ENCODE assay signal across 8 cellular contexts in genomic region chr10:102393411-102394078, GRCh38. TPM values are rescaled to one million over a fixed set of nuclear protein-coding genes. Genes with fewer than 3 reads are reported as not detected.
DNase-seq lines count a peak whose midpoint lies in the region; ATAC-seq, FAIRE-seq and TF ChIP-seq lines count a peak whose summit lies in the region.

No MANE protein-coding gene starts in this region.

- BruUV-seq in A673 (replicated peaks; lab: Mats Ljungman, UMichigan) (TSS peak; percentile 80), GM12878 (replicated peaks; lab: Mats Ljungman, UMichigan) (TSS peak; percentile 91)

- H3K18ac ChIP-seq in mesendoderm (ENCODE audit: low read length) = no peak overlapping the region

- H4K8ac ChIP-seq in mesendoderm (ENCODE audit: low read depth, low read length) = no peak overlapping the region

- POLR2A ChIA-PET in A673 (lab: Charles Lee; ENCODE audit: low non-redundant PET) (no interaction called here), HEK293 (lab: Yijun Ruan, JAX) (interaction anchor here (1.1 to 2.4 kb wide), 3 partner anchors 27 to 85 kb away, joined by 3 to 8 read pairs (median 5); partner anchors contain the start of genes CUEDC2 and FBXL15), GM12878 (lab: Charles Lee) (interaction anchor here (0.9 to 6.1 kb wide), 13 partner anchors 9 to 279 kb away, joined by 3 to 44 read pairs (median 4); partner anchors contain the start of genes ACTR1A, C10orf95, CUEDC2 and FBXL15)

- H3K4me1 ChIP-seq in A673 (ENCODE audit: insufficient read depth, low read length, poor library complexity, severe bottlenecking) (peaks cover 5% of the 10 kb centered on the region), HEK293 (ENCODE audit: control insufficient read depth, insufficient read depth, low read length) (peaks cover 5% of the 10 kb centered on the region; the same call in 1 of the 2 replicates), GM12878 (ENCODE audit: control insufficient read depth, insufficient read depth, low read length) (peaks cover 17% of the 10 kb centered on the region), mesendoderm (ENCODE audit: control insufficient read depth, low read depth, low read length) (peaks cover 8% of the 10 kb centered on the region)

- no peak overlapping the region for H3K56ac ChIP-seq in mesendoderm (ENCODE audit: low read length)

- TF ChIP-seq EP300 in GM12878 (IDR thresholded peaks at IDR 0.05; ENCODE audit: borderline replicate concordance in 1 of 2, control insufficient read depth in 1 of 2, low read depth in 2 of 2, low read length in 2 of 2) = no peak

- no peak for TF ChIP-seq RAD21 in GM12878 (IDR thresholded peaks at IDR 0.05; ENCODE audit: insufficient read depth, low read depth, low read length)

- no peak overlapping the region for H3K4ac ChIP-seq in mesendoderm (ENCODE audit: low read depth, low read length)

- H2AFZ ChIP-seq in GM12878 (ENCODE audit: control insufficient read depth, low read depth, low read length) = peak overlapping the region; percentile 42

- no peaks in the 10 kb centered on the region for H3K36me3 ChIP-seq in A673 (ENCODE audit: insufficient read depth, low read length, poor library complexity, severe bottlenecking)
- H3K36me3 ChIP-seq in HEK293 (ENCODE audit: control insufficient read depth in 2 of 2, insufficient read depth in 1 of 2, low read length in 2 of 2) = peaks cover 0 to 11% of the 10 kb centered on the region in 2 experiments; a peak in 1 of 3 replicates
- peaks cover 9 to 14% of the 10 kb centered on the region in 2 experiments for H3K36me3 ChIP-seq in GM12878 (ENCODE audit: control insufficient read depth in 2 of 2, insufficient read depth in 2 of 2, low read length in 1 of 2)
- H3K36me3 ChIP-seq in mesendoderm (ENCODE audit: control insufficient read depth, insufficient read depth, low read length) = no peaks in the 10 kb centered on the region

- H2BK15ac ChIP-seq in mesendoderm (replicated peaks; ENCODE audit: low read depth) = no peak overlapping the region

- SMC1A ChIA-PET in GM12878 (lab: Charles Lee; ENCODE audit: uncharacterized antibody, unreplicated experiment) = interaction anchor here (0.6 to 3.8 kb wide), 12 partner anchors 8 to 222 kb away, joined by 3 to 23 read pairs (median 4); partner anchors contain the start of gene FBXL15

- no peak for TF ChIP-seq POLR2A in GM12878 (IDR thresholded peaks at IDR 0.05; ENCODE audit: low read depth, low read length)

- FAIRE-seq in GM12878 (lab: Jason Lieb, UNC) = no peak

- no peak overlapping the region for H4K5ac ChIP-seq in mesendoderm (ENCODE audit: low read length)

- no peak overlapping the region for H2BK120ac ChIP-seq in mesendoderm (ENCODE audit: low read depth, low read length)

- H3K23ac ChIP-seq in mesendoderm (ENCODE audit: low read length) = no peak overlapping the region

- H3K9ac ChIP-seq in GM12878 (ENCODE audit: control insufficient read depth, insufficient read depth, low read length) = peak overlapping the region; percentile 99
- peak overlapping the region; percentile 48 for H3K9ac ChIP-seq in mesendoderm (ENCODE audit: low read length)

- no peak for DNase-seq in A673 (ENCODE audit: low spot score)
- no peak for DNase-seq in GM12878 (ENCODE audit: low read depth, low spot score)
- DNase-seq in mesendoderm = no peak
- DNase-seq in NCI-H2196 treated with DMSO at 0.1 percent for 48 hours (lab: John Stamatoyannopoulos, UW; ENCODE audit: unreplicated experiment) = no peak
- no peak for DNase-seq in superior temporal gyrus (ENCODE audit: extremely low spot score)
- no peak for DNase-seq in KBM-7
- no peak for DNase-seq in Kasumi-1 (lab: John Stamatoyannopoulos, UW)

- no peak overlapping the region for H2BK5ac ChIP-seq in mesendoderm (ENCODE audit: low read length)

- in situ Hi-C loops in GM12878 (cut with MboI) (no loop called here), KBM-7 (cut with MboI; ENCODE audit: low pct_unique_long_range_greater_than_20kb, low sequenced_read_pairs) (no loop called here)

- H3K4me2 ChIP-seq in GM12878 (ENCODE audit: control insufficient read depth, insufficient read depth) = peak overlapping the region; percentile 64
- H3K4me2 ChIP-seq in mesendoderm (ENCODE audit: low read length) = peak overlapping the region; percentile 14

- H3K9me3 ChIP-seq in A673 (ENCODE audit: low read depth, low read length, poor library complexity, severe bottlenecking) = no peaks in the 10 kb centered on the region
- H3K9me3 ChIP-seq in HEK293 (ENCODE audit: control insufficient read depth, insufficient read depth, low read depth, low read length) = no peaks in the 10 kb centered on the region
- H3K9me3 ChIP-seq in GM12878 (replicated peaks; ENCODE audit: control insufficient read depth, insufficient read depth, low read length) = no peaks in the 10 kb centered on the region; the same call in 2 of the 3 replicates

- peak; percentile 67 for ATAC-seq in GM12878

- CTCF ChIA-PET in A673 (lab: Charles Lee) = interaction anchor here (0.6 to 2.9 kb wide), 5 partner anchors 9 to 225 kb away, joined by 3 to 13 read pairs (median 4); no protein-coding TSS in a partner anchor
- CTCF ChIA-PET in HEK293 (lab: Yijun Ruan, JAX) = interaction anchor here (0.6 to 4.5 kb wide), 33 partner anchors 10 to 1072 kb away, joined by 3 to 57 read pairs (median 4); partner anchors contain the start of genes CUEDC2 and FBXL15
- CTCF ChIA-PET in GM12878 (lab: Yijun Ruan, JAX) = interaction anchor here (0.6 to 9.1 kb wide), 24 partner anchors 9 to 224 kb away, joined by 3 to 90 read pairs (median 4); partner anchors contain the start of genes ACTR1A, C10orf95, ELOVL3 and FBXL15

- H3K79me2 ChIP-seq in GM12878 (ENCODE audit: control insufficient read depth, insufficient read depth, low read length) (peaks cover 41% of the 10 kb centered on the region), mesendoderm (ENCODE audit: control insufficient read depth, insufficient read depth, low read length) (no peaks in the 10 kb centered on the region)

- RAD21 ChIA-PET in GM12878 (lab: Charles Lee; ENCODE audit: unreplicated experiment) = interaction anchor here (0.7 to 3.1 kb wide), 11 partner anchors 8 to 190 kb away, joined by 3 to 21 read pairs (median 6); partner anchors contain the start of genes ACTR1A, C10orf95, CUEDC2 and FBXL15

- H2AK5ac ChIP-seq in mesendoderm (ENCODE audit: low read length) = no peak overlapping the region

- 27% methylated on average over 30 of the region's 30 CpGs for WGBS in GM12878 (ENCODE audit: insufficient coverage, insufficient replicate concordance, low lambda C conversion rate, missing lambda C conversion rate)
- WGBS in mesendoderm (ENCODE audit: extremely low coverage, insufficient coverage, low lambda C conversion rate) = no CpG with 5 or more reads among the region's 30 CpGs

- peak; percentile 97 for TF ChIP-seq CTCF in A673 (conservative IDR thresholded peaks at IDR 0.05; ENCODE audit: low read depth, low read length)
- no peak for TF ChIP-seq CTCF in HEK293 (tag by site-specific recombination; IDR thresholded peaks at IDR 0.05)
- TF ChIP-seq CTCF in GM12878 (IDR thresholded peaks at IDR 0.05 in 2 of 3, conservative IDR thresholded peaks at IDR 0.05 in 1 of 3; ENCODE audit: control insufficient read depth in 2 of 3, extremely low read depth in 1 of 3, insufficient read depth in 1 of 3, low read depth in 3 of 3, low read length in 3 of 3) = peak in 1 of 3 experiments; percentile 97; a peak in 4 of 6 replicates

- H3K27ac ChIP-seq in A673 (ENCODE audit: low read depth, low read length, poor library complexity, severe bottlenecking) (peak overlapping the region; percentile 90), HEK293 (ENCODE audit: extremely low read depth, low read depth, low read length) (no peak overlapping the region; the same call in 1 of the 2 replicates), GM12878 (ENCODE audit: control insufficient read depth, insufficient read depth) (peak overlapping the region; percentile 93), mesendoderm (ENCODE audit: low read depth, low read length) (no peak overlapping the region)

- H4K20me1 ChIP-seq in GM12878 (ENCODE audit: control insufficient read depth, insufficient read depth) = no peaks in the 10 kb centered on the region

- H3K4me3 ChIP-seq in A673 (ENCODE audit: low read depth, low read length, poor library complexity, severe bottlenecking) (peak overlapping the region; percentile 73), HEK293 (ENCODE audit: low read depth, low read length) (peak overlapping the region; percentile 58), GM12878 (peak overlapping the region; percentile 100), mesendoderm (ENCODE audit: low read length) (no peak overlapping the region)

- intact Hi-C loops in A673 (cut with micrococcal nuclease; ENCODE audit: unreplicated experiment) (loop anchor here (1.0 to 10.0 kb wide), 3 partner anchors 86 to 251 kb away; partner anchors contain the start of gene TRIM8), GM12878 (cut with micrococcal nuclease; ENCODE audit: unreplicated experiment) (loop anchor here (1.0 to 10.0 kb wide), 6 partner anchors 28 to 251 kb away; partner anchors contain the start of genes SUFU and TRIM8)

- no peaks in the 10 kb centered on the region for H3K27me3 ChIP-seq in A673 (replicated peaks; ENCODE audit: insufficient read depth, low read depth, low read length, poor library complexity)
- no peaks in the 10 kb centered on the region for H3K27me3 ChIP-seq in GM12878 (replicated peaks in 1 of 2; ENCODE audit: control insufficient read depth in 2 of 2, insufficient read depth in 2 of 2, low read length in 1 of 2)
- H3K27me3 ChIP-seq in mesendoderm (ENCODE audit: insufficient read depth, low read length, poor library complexity) = no peaks in the 10 kb centered on the region

- H3K79me1 ChIP-seq in mesendoderm (ENCODE audit: low read length) = no peaks in the 10 kb centered on the region

RNA-seq across cellular contexts. Expression of gene NFKB2, which starts 2.0 kb away (rescaled TPM):
- total RNA-seq in A673 (2021) = 29.8 and 33.2 TPM in 2 replicates
- total RNA-seq in GM12878 (2013; cell fraction: nucleolus; rRNA removed) = 150 and 171 TPM in 2 replicates
- 108 and 111 TPM in 2 replicates for total RNA-seq in GM12878 (2014; rRNA removed)
- 42.4 and 43.7 TPM in 2 replicates for total RNA-seq in GM12878 (2014; rRNA removed; fragmentation: Illumina TruSeq; extraction: Trizol)
- 144 and 145 TPM in 2 replicates for total RNA-seq in GM12878 (2021)
- polyA plus RNA-seq in GM12878 (2011; ENCODE audit: low read depth) = 33.4 TPM
- polyA plus RNA-seq in GM12878 (2011; rRNA removed) = 62.4 and 113 TPM in 2 replicates
- 110 and 124 TPM in 2 replicates for polyA plus RNA-seq in GM12878 (2011; cell fraction: cytosol; rRNA removed)
- 571 and 613 TPM in 2 replicates for polyA plus RNA-seq in GM12878 (2011; cell fraction: nucleus; rRNA removed)
- 106 and 129 TPM in 2 replicates for polyA plus RNA-seq in GM12878 (2012)
- 49.9 and 56.4 TPM in 2 replicates for polyA plus RNA-seq in GM12878 (2014; fragmentation: Illumina TruSeq; extraction: Trizol)
- 1 to 10 TPM in 1 of 2 experiments, under 1 TPM in 1; 0.56 to 1.3 TPM for polyA plus RNA-seq in GM12878 (2014; fragmentation: Nextera tagmentation; extraction: Ambion mirVana)
- 109 and 119 TPM in 2 replicates for polyA plus RNA-seq in GM12878 (2014; rRNA removed)
- 10 to 100 TPM; 31.4 to 32.0 TPM for polyA plus RNA-seq in GM12878 (2016; fragmentation: Nextera tagmentation; extraction: Ambion mirVana)
- polyA minus RNA-seq in GM12878 (2011; rRNA and poly(A)+ RNA removed) = 60.3 and 69.0 TPM in 2 replicates
- 39.0 and 44.4 TPM in 2 replicates for polyA minus RNA-seq in GM12878 (2011; cell fraction: cytosol; rRNA and poly(A)+ RNA removed)
- polyA minus RNA-seq in GM12878 (2011; cell fraction: nucleus; rRNA and poly(A)+ RNA removed) = 74.0 and 110 TPM in 2 replicates
- polyA plus RNA-seq in mesendoderm (2013, experiment 1 of 2) = 5.3 TPM
- polyA plus RNA-seq in mesendoderm (2013, experiment 2 of 2) = 4.7 TPM

RNA-seq across cellular contexts. Expression of gene PSD, which starts 25.0 kb away (rescaled TPM):
- 5.8 and 7.3 TPM in 2 replicates for total RNA-seq in A673 (2021)
- total RNA-seq in GM12878 (2013; cell fraction: nucleolus; rRNA removed) = 0.83 and 1.1 TPM in 2 replicates
- 0.11 and 0.27 TPM in 2 replicates for total RNA-seq in GM12878 (2014; rRNA removed)
- total RNA-seq in GM12878 (2014; rRNA removed; fragmentation: Illumina TruSeq; extraction: Trizol) = 0.09 and 0.18 TPM in 2 replicates
- 0.16 and 0.56 TPM in 2 replicates for total RNA-seq in GM12878 (2021)
- 0.41 TPM for polyA plus RNA-seq in GM12878 (2011; ENCODE audit: low read depth)
- polyA plus RNA-seq in GM12878 (2011; rRNA removed) = 0.41 and 0.55 TPM in 2 replicates
- 0.43 and 0.57 TPM in 2 replicates for polyA plus RNA-seq in GM12878 (2011; cell fraction: cytosol; rRNA removed)
- 3.5 and 3.8 TPM in 2 replicates for polyA plus RNA-seq in GM12878 (2011; cell fraction: nucleus; rRNA removed)
- 2.1 and 2.8 TPM in 2 replicates for polyA plus RNA-seq in GM12878 (2012)
- polyA plus RNA-seq in GM12878 (2014; fragmentation: Illumina TruSeq; extraction: Trizol) = 0.16 TPM in 1 of 2 replicates, not detected in the other
- polyA plus RNA-seq in GM12878 (2014; fragmentation: Nextera tagmentation; extraction: Ambion mirVana) = not detected
- polyA plus RNA-seq in GM12878 (2014; rRNA removed) = 0.25 and 0.77 TPM in 2 replicates
- 1 to 10 TPM; 1.7 to 2.0 TPM for polyA plus RNA-seq in GM12878 (2016; fragmentation: Nextera tagmentation; extraction: Ambion mirVana)
- 0.93 and 0.95 TPM in 2 replicates for polyA minus RNA-seq in GM12878 (2011; rRNA and poly(A)+ RNA removed)
- polyA minus RNA-seq in GM12878 (2011; cell fraction: cytosol; rRNA and poly(A)+ RNA removed) = not detected in 2 replicates
- polyA minus RNA-seq in GM12878 (2011; cell fraction: nucleus; rRNA and poly(A)+ RNA removed) = 1.1 TPM in 2 replicates
- 0.44 TPM for polyA plus RNA-seq in mesendoderm (2013, experiment 1 of 2)
- polyA plus RNA-seq in mesendoderm (2013, experiment 2 of 2) = 0.53 TPM

RNA-seq across cellular contexts. Expression of gene FBXL15, which starts 27.1 kb away (rescaled TPM):
- total RNA-seq in A673 (2021) = 8.9 and 11.6 TPM in 2 replicates
- 2.2 TPM in 2 replicates for total RNA-seq in GM12878 (2013; cell fraction: nucleolus; rRNA removed)
- total RNA-seq in GM12878 (2014; rRNA removed) = 13.8 and 14.4 TPM in 2 replicates
- 1.8 and 1.9 TPM in 2 replicates for total RNA-seq in GM12878 (2014; rRNA removed; fragmentation: Illumina TruSeq; extraction: Trizol)
- total RNA-seq in GM12878 (2021) = 13.5 and 14.7 TPM in 2 replicates
- polyA plus RNA-seq in GM12878 (2011; ENCODE audit: low read depth) = 2.1 TPM
- 1.3 and 3.1 TPM in 2 replicates for polyA plus RNA-seq in GM12878 (2011; rRNA removed)
- 9.5 and 16.7 TPM in 2 replicates for polyA plus RNA-seq in GM12878 (2011; cell fraction: cytosol; rRNA removed)
- 24.6 and 34.7 TPM in 2 replicates for polyA plus RNA-seq in GM12878 (2011; cell fraction: nucleus; rRNA removed)
- polyA plus RNA-seq in GM12878 (2012) = 5.9 and 7.7 TPM in 2 replicates
- 0.11 and 0.54 TPM in 2 replicates for polyA plus RNA-seq in GM12878 (2014; fragmentation: Illumina TruSeq; extraction: Trizol)
- under 1 TPM; 0.13 to 0.66 TPM for polyA plus RNA-seq in GM12878 (2014; fragmentation: Nextera tagmentation; extraction: Ambion mirVana)
- polyA plus RNA-seq in GM12878 (2014; rRNA removed) = 12.6 and 15.3 TPM in 2 replicates
- polyA plus RNA-seq in GM12878 (2016; fragmentation: Nextera tagmentation; extraction: Ambion mirVana) = 10 to 100 TPM; 19.5 to 21.3 TPM
- polyA minus RNA-seq in GM12878 (2011; rRNA and poly(A)+ RNA removed) = 0.73 and 1.8 TPM in 2 replicates
- polyA minus RNA-seq in GM12878 (2011; cell fraction: cytosol; rRNA and poly(A)+ RNA removed) = 2.9 TPM in 2 replicates
- 3.0 and 3.5 TPM in 2 replicates for polyA minus RNA-seq in GM12878 (2011; cell fraction: nucleus; rRNA and poly(A)+ RNA removed)
- 5.0 TPM for polyA plus RNA-seq in mesendoderm (2013, experiment 1 of 2)
- polyA plus RNA-seq in mesendoderm (2013, experiment 2 of 2) = 4.6 TPM

RNA-seq across cellular contexts. Expression of gene CUEDC2, which starts 38.8 kb away (rescaled TPM):
- 63.7 and 72.1 TPM in 2 replicates for total RNA-seq in A673 (2021)
- 12.4 and 13.3 TPM in 2 replicates for total RNA-seq in GM12878 (2013; cell fraction: nucleolus; rRNA removed)
- 66.5 and 67.6 TPM in 2 replicates for total RNA-seq in GM12878 (2014; rRNA removed)
- total RNA-seq in GM12878 (2014; rRNA removed; fragmentation: Illumina TruSeq; extraction: Trizol) = 47.8 and 49.6 TPM in 2 replicates
- 82.5 and 85.5 TPM in 2 replicates for total RNA-seq in GM12878 (2021)
- 23.2 TPM for polyA plus RNA-seq in GM12878 (2011; ENCODE audit: low read depth)
- 21.7 and 31.5 TPM in 2 replicates for polyA plus RNA-seq in GM12878 (2011; rRNA removed)
- polyA plus RNA-seq in GM12878 (2011; cell fraction: cytosol; rRNA removed) = 88.8 and 91.7 TPM in 2 replicates
- polyA plus RNA-seq in GM12878 (2011; cell fraction: nucleus; rRNA removed) = 81.7 and 82.8 TPM in 2 replicates
- polyA plus RNA-seq in GM12878 (2012) = 53.7 and 56.5 TPM in 2 replicates
- polyA plus RNA-seq in GM12878 (2014; fragmentation: Illumina TruSeq; extraction: Trizol) = 34.4 and 84.2 TPM in 2 replicates
- 10 to 100 TPM; 20.4 to 45.2 TPM for polyA plus RNA-seq in GM12878 (2014; fragmentation: Nextera tagmentation; extraction: Ambion mirVana)
- 75.9 and 88.0 TPM in 2 replicates for polyA plus RNA-seq in GM12878 (2014; rRNA removed)
- polyA plus RNA-seq in GM12878 (2016; fragmentation: Nextera tagmentation; extraction: Ambion mirVana) = 100 to 1,000 TPM; 116 to 121 TPM
- polyA minus RNA-seq in GM12878 (2011; rRNA and poly(A)+ RNA removed) = 8.9 and 26.7 TPM in 2 replicates
- polyA minus RNA-seq in GM12878 (2011; cell fraction: cytosol; rRNA and poly(A)+ RNA removed) = 10.2 and 11.4 TPM in 2 replicates
- 7.9 and 8.4 TPM in 2 replicates for polyA minus RNA-seq in GM12878 (2011; cell fraction: nucleus; rRNA and poly(A)+ RNA removed)
- 39.1 TPM for polyA plus RNA-seq in mesendoderm (2013, experiment 1 of 2)
- 40.9 TPM for polyA plus RNA-seq in mesendoderm (2013, experiment 2 of 2)

RNA-seq across cellular contexts. Expression of gene C10orf95, which starts 57.8 kb away (rescaled TPM):
- total RNA-seq in A673 (2021) (0.42 TPM in 1 of 2 replicates, not detected in the other), GM12878 (2014; rRNA removed) (0.60 and 1.1 TPM in 2 replicates), GM12878 (2014; rRNA removed; fragmentation: Illumina TruSeq; extraction: Trizol) (0.09 TPM in 1 of 2 replicates, not detected in the other), GM12878 (2021) (0.19 and 0.33 TPM in 2 replicates)
- 0.69 and 0.98 TPM in 2 replicates for total RNA-seq in GM12878 (2013; cell fraction: nucleolus; rRNA removed)
- not detected for polyA plus RNA-seq in GM12878 (2011; ENCODE audit: low read depth)
- polyA plus RNA-seq in GM12878 (2011; rRNA removed) (0.06 and 0.11 TPM in 2 replicates), GM12878 (2014; fragmentation: Illumina TruSeq; extraction: Trizol) (0.29 TPM in 2 replicates), GM12878 (2014; fragmentation: Nextera tagmentation; extraction: Ambion mirVana) (under 1 TPM; 0.06 to 0.07 TPM), GM12878 (2014; rRNA removed) (0.49 and 0.65 TPM in 2 replicates), GM12878 (2016; fragmentation: Nextera tagmentation; extraction: Ambion mirVana) (under 1 TPM; 0.34 to 0.63 TPM)
- polyA plus RNA-seq in GM12878 (2011; cell fraction: cytosol; rRNA removed) = 0.31 and 0.35 TPM in 2 replicates
- polyA plus RNA-seq in GM12878 (2011; cell fraction: nucleus; rRNA removed) = 0.36 and 0.92 TPM in 2 replicates
- polyA plus RNA-seq in GM12878 (2012) = 0.76 and 1.3 TPM in 2 replicates
- 0.80 and 2.3 TPM in 2 replicates for polyA minus RNA-seq in GM12878 (2011; rRNA and poly(A)+ RNA removed)
- 1.1 TPM in 1 of 2 replicates, not detected in the other for polyA minus RNA-seq in GM12878 (2011; cell fraction: cytosol; rRNA and poly(A)+ RNA removed)
- polyA minus RNA-seq in GM12878 (2011; cell fraction: nucleus; rRNA and poly(A)+ RNA removed) = 2.2 and 4.5 TPM in 2 replicates
- 0.24 TPM for polyA plus RNA-seq in mesendoderm (2013, experiment 1 of 2)
- 0.21 TPM for polyA plus RNA-seq in mesendoderm (2013, experiment 2 of 2)

Comparison
In these comparisons a context has a peak if more than half of its experiments do, and no peak if none do; other contexts are left out.
1. H3K27ac ChIP-seq: peak in A673 (single experiment) and GM12878 (single experiment); none in HEK293 (single experiment) and mesendoderm (single experiment).